In genomic region chr5:131792900-131793299, GRCh38 we compare ENCODE assay signal across 24 cellular contexts. TPM values are rescaled to one million over a fixed set of nuclear protein-coding genes. Genes with fewer than 3 reads are reported as not detected.
A peak's percentile ranks its signal among the peaks of the same experiment; 100 is the strongest.
DNase-seq lines count a peak whose midpoint lies in the region; ATAC-seq, FAIRE-seq and TF ChIP-seq lines count a peak whose summit lies in the region.
"Had no signal": no experiment of that assay in that cellular context is flagged by ENCODE, and none has a peak within 500 bp of the region (broad histone marks: within the 10 kb centered on the region; RNA-seq: fewer than 3 reads in every experiment).

No MANE protein-coding gene starts in this region.

- H3K18ac ChIP-seq in trophoblast cell (ENCODE audit: low read length), result no peak overlapping the region

- H2BK5ac ChIP-seq in trophoblast cell (ENCODE audit: low read depth, low read length, poor library complexity), result no peak overlapping the region

- H3K9me2 ChIP-seq in Loucy (replicated peaks; ENCODE audit: low read depth, low read length), result no peaks in the 10 kb centered on the region

- H2BK120ac ChIP-seq in trophoblast cell (ENCODE audit: insufficient read depth, low read length, poor library complexity), result no peak overlapping the region

- H3K4me2 ChIP-seq in Loucy (ENCODE audit: low read depth, low read length, poor library complexity, severe bottlenecking) (peak overlapping the region; percentile 74), K562 (ENCODE audit: insufficient read depth, low read length) (no peak overlapping the region), trophoblast cell (ENCODE audit: low read length) (no peak overlapping the region)

- H4K8ac ChIP-seq in trophoblast cell (ENCODE audit: low read depth, low read length), result no peak overlapping the region

- in situ Hi-C loops in K562 (cut with MboI), result no loop called here

- DNase-seq in NK-92 treated with Interleukin-12 subunit alpha and Interleukin-12 subunit beta, amount 100 ng/mL, for 24 hours (lab: John Stamatoyannopoulos, UW), result peak; percentile 12
- DNase-seq in NK-92 (lab: John Stamatoyannopoulos, UW; ENCODE audit: unreplicated experiment) (no peak), K562 (ENCODE audit: extremely low read depth in 1 of 4, low spot score in 3 of 4) (no peak), trophoblast cell (no peak), NCI-H748 treated with DMSO at 0.1 percent for 48 hours (lab: John Stamatoyannopoulos, UW) (no peak)
- DNase-seq in stimulated activated CD4-positive, alpha-beta T cell treated with anti-CD3 and anti-CD28 coated beads, Interleukin-2, amount 100 ng/mL, for 24 hours, result no peak
- DNase-seq: 8988T, KG1, NCI-H1092, NCI-H146, NCI-H2029, NCI-H2227 treated with DMSO at 0.1 percent for 48 hours, NCI-H510A treated with DMSO at 0.1 percent for 48 hours, NCI-H82, Right ventricle myocardium superior, SW 1271, T-helper 17 cell had no signal

- H3K4me1 ChIP-seq in Loucy (ENCODE audit: insufficient read depth, low read length, poor library complexity, severe bottlenecking), result peaks cover 33% of the 10 kb centered on the region
- peaks cover 28% of the 10 kb centered on the region in 2 experiments for H3K4me1 ChIP-seq in K562 (replicated peaks in 1 of 2; ENCODE audit: control insufficient read depth in 2 of 2, insufficient read depth in 2 of 2, low read length in 2 of 2)
- H3K4me1 ChIP-seq in trophoblast cell (ENCODE audit: control insufficient read depth in 1 of 2, insufficient read depth in 2 of 2, low read length in 2 of 2), result no peaks in the 10 kb centered on the region

- TF ChIP-seq EP300 in K562 (IDR thresholded peaks at IDR 0.05; ENCODE audit: low read length), result no peak

- no peak overlapping the region for H4K91ac ChIP-seq in trophoblast cell (ENCODE audit: low read depth, low read length)

- intact Hi-C loops in K562 (cut with micrococcal nuclease), result loop anchor here (10.0 kb wide), 1 partner anchor 118 kb away; no protein-coding TSS in a partner anchor

- no peak for TF ChIP-seq POLR2A in K562 (conservative IDR thresholded peaks at IDR 0.05)

- CTCF ChIA-PET in K562 (lab: Yijun Ruan, JAX; ENCODE audit: low intra/inter-chr PET ratio), result no interaction called here

- ATAC-seq in K562 (no peak), GM21576 (IDR thresholded peaks at IDR 0.05; ENCODE audit: unreplicated experiment) (no peak)
- ATAC-seq: T-helper 17 cell had no signal

- H2AFZ ChIP-seq in Loucy (ENCODE audit: low read length) (no peak overlapping the region), K562 (ENCODE audit: low read depth, low read length) (no peak overlapping the region), trophoblast cell (ENCODE audit: insufficient read depth, low read length, poor library complexity) (no peak overlapping the region)

- no peak overlapping the region for H2AK5ac ChIP-seq in trophoblast cell (ENCODE audit: low read length)

- H3F3A ChIP-seq in Loucy (ENCODE audit: low read depth), result no peaks in the 10 kb centered on the region

- H3K4ac ChIP-seq in trophoblast cell (ENCODE audit: low read depth, low read length), result peak overlapping the region; percentile 47

- H3K27me3 ChIP-seq in Loucy (ENCODE audit: insufficient read depth, low read length, poor library complexity, severe bottlenecking) (no peaks in the 10 kb centered on the region), K562 (ENCODE audit: control insufficient read depth in 2 of 2, insufficient read depth in 2 of 2, low read length in 2 of 2) (no peaks in the 10 kb centered on the region), trophoblast cell (ENCODE audit: insufficient read depth, low read length) (no peaks in the 10 kb centered on the region)

- TF ChIP-seq CTCF in Loucy (conservative IDR thresholded peaks at IDR 0.05; ENCODE audit: low read length) (no peak), K562 (IDR thresholded peaks at IDR 0.05 in 2 of 3, conservative IDR thresholded peaks at IDR 0.05 in 1 of 3; ENCODE audit: insufficient read depth in 2 of 3, low read depth in 1 of 3, low read length in 3 of 3) (no peak)

- no peaks in the 10 kb centered on the region for H3K9me1 ChIP-seq in K562 (ENCODE audit: control insufficient read depth, insufficient read depth, low read length)

- H3K9me3 ChIP-seq in Loucy (ENCODE audit: insufficient read depth, low read depth, low read length) (no peaks in the 10 kb centered on the region), K562 (replicated peaks; ENCODE audit: control insufficient read depth, insufficient read depth, low read depth, low read length) (no peaks in the 10 kb centered on the region), trophoblast cell (ENCODE audit: insufficient read depth, low read depth, low read length) (peaks cover 2% of the 10 kb centered on the region)

- no peak overlapping the region for H3K23ac ChIP-seq in trophoblast cell (ENCODE audit: low read length)

- H3K36me3 ChIP-seq in Loucy (ENCODE audit: insufficient read depth, low read length) (no peaks in the 10 kb centered on the region), K562 (ENCODE audit: control insufficient read depth, insufficient read depth, low read length) (peaks cover 25% of the 10 kb centered on the region), trophoblast cell (ENCODE audit: control insufficient read depth in 1 of 2, insufficient read depth in 2 of 2, low read length in 2 of 2) (no peaks in the 10 kb centered on the region)

- peaks cover 40% of the 10 kb centered on the region for H4K20me1 ChIP-seq in Loucy (ENCODE audit: insufficient read depth, low read length, poor library complexity, severe bottlenecking)
- peaks cover 31% of the 10 kb centered on the region; the same call in 1 of the 2 replicates for H4K20me1 ChIP-seq in K562 (replicated peaks; ENCODE audit: control insufficient read depth, insufficient read depth, low read length)

- TF ChIP-seq RAD21 in K562 (CRISPR knock-in tag; conservative IDR thresholded peaks at IDR 0.05 in 1 of 2, IDR thresholded peaks at IDR 0.05 in 1 of 2), result no peak

- H3K79me2 ChIP-seq in Loucy (ENCODE audit: insufficient read depth, low read length) (peaks cover 85% of the 10 kb centered on the region), K562 (ENCODE audit: control insufficient read depth, insufficient read depth, low read length) (peaks cover 94% of the 10 kb centered on the region), trophoblast cell (ENCODE audit: control insufficient read depth, insufficient read depth, low read length, poor library complexity) (peaks cover 13% of the 10 kb centered on the region)

- POLR2A ChIA-PET in K562 (lab: Yijun Ruan, JAX), result no interaction called here

- H3K9ac ChIP-seq in Loucy (ENCODE audit: low read depth, low read length, poor library complexity, severe bottlenecking), result peak overlapping the region; percentile 4
- H3K9ac ChIP-seq in K562 (ENCODE audit: insufficient read depth in 1 of 2, low read depth in 2 of 2, low read length in 2 of 2), result no peak overlapping the region
- no peak overlapping the region for H3K9ac ChIP-seq in trophoblast cell (ENCODE audit: low read length)

- no peak for FAIRE-seq in K562 (lab: Jason Lieb, UNC)
- FAIRE-seq: G401.6, GM12892, H54 had no signal

- WGBS in K562 (ENCODE audit: insufficient coverage, low coverage, missing lambda C conversion rate), result 100% methylated on average over 2 of the region's 2 CpGs
- WGBS in trophoblast cell (ENCODE audit: extremely low coverage, insufficient coverage, insufficient read length), result no CpG with 5 or more reads among the region's 2 CpGs

- H2BK12ac ChIP-seq in trophoblast cell (ENCODE audit: low read length), result no peak overlapping the region

- no peak overlapping the region for H3K14ac ChIP-seq in trophoblast cell (ENCODE audit: low read length)

- H3K79me1 ChIP-seq in trophoblast cell (ENCODE audit: low read length), result peaks cover 11% of the 10 kb centered on the region

- peak overlapping the region; percentile 77 for H3K4me3 ChIP-seq in Loucy (ENCODE audit: low read length, poor library complexity, severe bottlenecking)
- no peak overlapping the region for H3K4me3 ChIP-seq in K562
- H3K4me3 ChIP-seq in trophoblast cell (ENCODE audit: low read depth, low read length), result no peak overlapping the region
- H3K4me3 ChIP-seq: SK-N-MC had no signal

- H3K27ac ChIP-seq in K562 (ENCODE audit: extremely low read depth, low read depth, low read length) (no peak overlapping the region), trophoblast cell (ENCODE audit: low read depth, low read length) (no peak overlapping the region)
- H3K27ac ChIP-seq: C4-2B, SK-N-MC had no signal

- BruUV-seq in K562 (replicated peaks; lab: Mats Ljungman, UMichigan), result no TSS peak

- H4K12ac ChIP-seq in trophoblast cell (ENCODE audit: low read depth, low read length), result no peak overlapping the region

TF ChIP-seq in K562, 482 proteins besides CTCF, POLR2A, EP300 and RAD21 (continues in another document):
- no peak for TF ChIP-seq ZNF766 (CRISPR knock-in tag; conservative IDR thresholded peaks at IDR 0.05)

RNA-seq across cellular contexts. Expression of gene FNIP1, which starts 3.9 kb away (rescaled TPM):
- 66.1 and 149 TPM in 2 replicates for total RNA-seq in K562 (2011; cell fraction: chromatin; rRNA removed; ENCODE audit: low replicate concordance)
- total RNA-seq in K562 (2011; cell fraction: nucleolus; rRNA removed), result 49.7 and 55.7 TPM in 2 replicates
- 73.5 and 100 TPM in 2 replicates for total RNA-seq in K562 (2011; cell fraction: nucleoplasm; rRNA removed)
- total RNA-seq in K562 (2014; rRNA removed), result 18.4 and 19.9 TPM in 2 replicates
- total RNA-seq in K562 (2014; rRNA removed; fragmentation: Illumina TruSeq; extraction: Trizol), result 22.1 and 26.4 TPM in 2 replicates
- 31.1 and 32.8 TPM in 2 replicates for total RNA-seq in K562 (2015; rRNA removed; fragmentation: Illumina TruSeq; extraction: Trizol)
- total RNA-seq in K562 (2021), result 22.1 and 24.6 TPM in 2 replicates
- polyA plus RNA-seq in K562 (2011; rRNA removed), result 17.9 and 19.7 TPM in 2 replicates
- polyA plus RNA-seq in K562 (2011; cell fraction: cytosol; rRNA removed), result 5.5 and 9.3 TPM in 2 replicates
- polyA plus RNA-seq in K562 (2011; cell fraction: nucleus; rRNA removed), result 17.5 and 20.3 TPM in 2 replicates
- 7.5 and 10.7 TPM in 2 replicates for polyA plus RNA-seq in K562 (2012)
- polyA plus RNA-seq in K562 (2014; fragmentation: Illumina TruSeq; extraction: Trizol), result 10.3 and 10.7 TPM in 2 replicates
- 1 to 10 TPM; 5.0 to 8.7 TPM for polyA plus RNA-seq in K562 (2014; fragmentation: Nextera tagmentation; extraction: Ambion mirVana)
- polyA plus RNA-seq in K562 (2014; rRNA removed), result 9.4 and 12.0 TPM in 2 replicates
- polyA minus RNA-seq in K562 (2011; rRNA and poly(A)+ RNA removed), result 54.7 and 58.9 TPM in 2 replicates
- 16.2 and 16.4 TPM in 2 replicates for polyA minus RNA-seq in K562 (2011; cell fraction: cytosol; rRNA and poly(A)+ RNA removed)
- polyA minus RNA-seq in K562 (2011; cell fraction: nucleus; rRNA and poly(A)+ RNA removed), result 48.3 and 63.5 TPM in 2 replicates
- polyA plus RNA-seq in trophoblast cell (2013), result 10.2 and 11.3 TPM in 2 replicates
